Comparison of ENCODE assay signal across 28 cellular contexts in genomic region chr6:153325661-153326060, GRCh38.
"Had no signal": no experiment of that assay in that cellular context is flagged by ENCODE, and none has a peak within 500 bp of the region (broad histone marks: within the 10 kb centered on the region; RNA-seq: fewer than 3 reads in every experiment).

No MANE protein-coding gene starts in this region.

- H3K4me1 ChIP-seq: stomach, suprapubic skin, testis, tibial artery, tibial nerve, transverse colon, upper lobe of left lung, upper lobe of right lung, uterus, vagina had no signal

- FAIRE-seq: urothelium cell line had no signal

- H3K4me3 ChIP-seq: stomach, suprapubic skin, testis, thoracic aorta, tibial artery, tibial nerve, transverse colon, upper lobe of left lung, upper lobe of right lung, uterus, vagina had no signal

- H3K9me3 Mint-ChIP-seq: stimulated activated effector memory CD8-positive, alpha-beta T cell treated with anti-CD3 and anti-CD28 coated beads, Interleukin-12 subunit alpha, Interleukin-12 subunit beta, amount 100 ng/mL, for 72 hours; type B pancreatic cell had no signal

- H3K27me3 ChIP-seq: stomach, suprapubic skin, testis, tibial artery, tibial nerve, transverse colon, upper lobe of left lung, upper lobe of right lung, uterus, vagina had no signal

- H3K9me3 ChIP-seq: stomach, suprapubic skin, testis, thoracic aorta, tibial artery, tibial nerve, transverse colon, upper lobe of left lung, upper lobe of right lung, uterus, vagina had no signal

- H3K4me3 Mint-ChIP-seq: stimulated activated effector memory CD8-positive, alpha-beta T cell treated with anti-CD3 and anti-CD28 coated beads, Interleukin-12 subunit alpha, Interleukin-12 subunit beta, amount 100 ng/mL, for 72 hours; stimulated activated memory B cell treated with anti-CD40 and anti-IgM and Interleukin-4, amounts not matched to agents 10 μg/mL and 1 μg/mL and 100 μg/mL, for 72 hours; stimulated activated naive B cell treated with anti-CD40 and anti-IgM and Interleukin-4, amounts not matched to agents 10 μg/mL and 1 μg/mL and 100 μg/mL, for 72 hours; stimulated activated naive CD8-positive, alpha-beta T cell treated with anti-CD3 and anti-CD28 coated beads, Interleukin-15, amount 100 ng/mL, for 72 hours; stimulated activated naive CD8-positive, alpha-beta T cell treated with anti-CD3 and anti-CD28 coated beads, Interleukin-15, Interleukin-2, amounts not matched to agents 100 ng/mL and 50 ng/mL, for 24 hours; type B pancreatic cell had no signal

- DNase-seq: stimulated activated CD4-positive, alpha-beta T cell treated with anti-CD3 and anti-CD28 coated beads, Interleukin-2, amount 100 ng/mL, for 48 hours; stimulated activated CD4-positive, alpha-beta T cell treated with anti-CD3 and anti-CD28 coated beads, Interleukin-4, amount 100 ng/mL, for 1 hour; stimulated activated CD4-positive, alpha-beta T cell treated with anti-CD3 and anti-CD28 coated beads, Interleukin-4, amount 100 ng/mL, for 24 hours; stimulated activated CD4-positive, alpha-beta T cell treated with anti-CD3 and anti-CD28 coated beads, Interleukin-4, amount 100 ng/mL, for 4 hours; stimulated activated CD8-positive, alpha-beta memory T cell treated with anti-CD3 and anti-CD28 coated beads, Interleukin-4, amount 100 ng/mL, for 48 hours; stimulated activated naive B cell treated with anti-CD40 and anti-IgM and Interleukin-4, amounts not matched to agents 10 μg/mL and 1 μg/mL and 100 μg/mL, for 72 hours; stimulated activated naive CD4-positive, alpha-beta T cell; stimulated activated naive CD4-positive, alpha-beta T cell treated with Interleukin-2 at 50 U/mL for 16 hours; stimulated activated naive CD8-positive, alpha-beta T cell treated with anti-CD3 and anti-CD28 coated beads, Interleukin-15, amount 100 ng/mL, for 72 hours; stimulated activated naive CD8-positive, alpha-beta T cell treated with anti-CD3 and anti-CD28 coated beads, Interleukin-15, Interleukin-2, amounts not matched to agents 100 U/mL and 50 U/mL, for 24 hours; stomach; substantia nigra; testis; tibial artery; transverse colon; trophoblast cell; upper lobe of left lung; upper lobe of right lung; uterus had no signal

- H3K27me3 Mint-ChIP-seq: stimulated activated memory B cell treated with anti-CD40 and anti-IgM and Interleukin-4, amounts not matched to agents 10 μg/mL and 1 μg/mL and 100 μg/mL, for 72 hours; stimulated activated naive B cell treated with anti-CD40 and anti-IgM and Interleukin-4, amounts not matched to agents 10 μg/mL and 1 μg/mL and 100 μg/mL, for 72 hours; stimulated activated naive CD8-positive, alpha-beta T cell treated with anti-CD3 and anti-CD28 coated beads, Interleukin-15, amount 100 ng/mL, for 72 hours; stimulated activated naive CD8-positive, alpha-beta T cell treated with anti-CD3 and anti-CD28 coated beads, Interleukin-15, Interleukin-2, amounts not matched to agents 100 ng/mL and 50 ng/mL, for 24 hours; type B pancreatic cell had no signal

- H3K27ac Mint-ChIP-seq: stimulated activated effector memory CD8-positive, alpha-beta T cell treated with anti-CD3 and anti-CD28 coated beads, Interleukin-12 subunit alpha, Interleukin-12 subunit beta, amount 100 ng/mL, for 72 hours; stimulated activated memory B cell treated with anti-CD40 and anti-IgM and Interleukin-4, amounts not matched to agents 10 μg/mL and 1 μg/mL and 100 μg/mL, for 72 hours; stimulated activated naive B cell treated with anti-CD40 and anti-IgM and Interleukin-4, amounts not matched to agents 10 μg/mL and 1 μg/mL and 100 μg/mL, for 72 hours; stimulated activated naive CD8-positive, alpha-beta T cell treated with anti-CD3 and anti-CD28 coated beads, Interleukin-15, amount 100 ng/mL, for 72 hours; stimulated activated naive CD8-positive, alpha-beta T cell treated with anti-CD3 and anti-CD28 coated beads, Interleukin-15, Interleukin-2, amounts not matched to agents 100 ng/mL and 50 ng/mL, for 24 hours; type B pancreatic cell had no signal

- ATAC-seq: stimulated activated effector memory CD8-positive, alpha-beta T cell treated with anti-CD3 and anti-CD28 coated beads, Interleukin-12 subunit alpha, Interleukin-12 subunit beta, amount 100 ng/mL, for 72 hours; stimulated activated memory B cell treated with anti-CD40 and anti-IgM and Interleukin-4, amounts not matched to agents 10 μg/mL and 1 μg/mL and 100 μg/mL, for 72 hours; stimulated activated naive B cell treated with anti-CD40 and anti-IgM and Interleukin-4, amounts not matched to agents 10 μg/mL and 1 μg/mL and 100 μg/mL, for 72 hours; stimulated activated naive CD8-positive, alpha-beta T cell treated with anti-CD3 and anti-CD28 coated beads, Interleukin-15, amount 100 ng/mL, for 72 hours; stimulated activated naive CD8-positive, alpha-beta T cell treated with anti-CD3 and anti-CD28 coated beads, Interleukin-15, Interleukin-2, amounts not matched to agents 100 U/mL and 50 U/mL, for 24 hours; upper lobe of right lung had no signal

- H3K36me3 Mint-ChIP-seq: stimulated activated effector memory CD8-positive, alpha-beta T cell treated with anti-CD3 and anti-CD28 coated beads, Interleukin-12 subunit alpha, Interleukin-12 subunit beta, amount 100 ng/mL, for 72 hours; stimulated activated memory B cell treated with anti-CD40 and anti-IgM and Interleukin-4, amounts not matched to agents 10 μg/mL and 1 μg/mL and 100 μg/mL, for 72 hours; stimulated activated naive B cell treated with anti-CD40 and anti-IgM and Interleukin-4, amounts not matched to agents 10 μg/mL and 1 μg/mL and 100 μg/mL, for 72 hours; type B pancreatic cell had no signal

- H3K27ac ChIP-seq: stomach, suprapubic skin, testis, thoracic aorta, tibial artery, tibial nerve, transverse colon, upper lobe of left lung, upper lobe of right lung, uterus, vagina had no signal

- H3K36me3 ChIP-seq: stomach, suprapubic skin, thoracic aorta, tibial artery, tibial nerve, transverse colon, upper lobe of left lung, upper lobe of right lung, uterus, vagina had no signal

- H3K4me1 Mint-ChIP-seq: stimulated activated effector memory CD8-positive, alpha-beta T cell treated with anti-CD3 and anti-CD28 coated beads, Interleukin-12 subunit alpha, Interleukin-12 subunit beta, amount 100 ng/mL, for 72 hours; stimulated activated memory B cell treated with anti-CD40 and anti-IgM and Interleukin-4, amounts not matched to agents 10 μg/mL and 1 μg/mL and 100 μg/mL, for 72 hours; stimulated activated naive B cell treated with anti-CD40 and anti-IgM and Interleukin-4, amounts not matched to agents 10 μg/mL and 1 μg/mL and 100 μg/mL, for 72 hours; stimulated activated naive CD8-positive, alpha-beta T cell treated with anti-CD3 and anti-CD28 coated beads, Interleukin-15, amount 100 ng/mL, for 72 hours had no signal
